ENCODE assay signal across 13 cellular contexts in genomic region chr6:45576648-45577624, GRCh38.
DNase-seq lines count a peak whose midpoint lies in the region; ATAC-seq, FAIRE-seq and TF ChIP-seq lines count a peak whose summit lies in the region.
"Had no signal": no experiment of that assay in that cellular context is flagged by ENCODE, and none has a peak within 500 bp of the region (broad histone marks: within the 10 kb centered on the region; RNA-seq: fewer than 3 reads in every experiment).

No MANE protein-coding gene starts in this region.

- H4K8ac ChIP-seq in IMR-90 (ENCODE audit: low read depth in 2 of 2, low read length in 2 of 2), result peak overlapping the region in 1 of 2 experiments; percentile 32; a peak in 1 of 4 replicates

- DNase-seq in IMR-90 (no peak), K562 (ENCODE audit: extremely low read depth in 1 of 4, low spot score in 3 of 4) (peak in 2 of 4 experiments; percentile 7 to 21), kidney (peak; percentile 73), superior temporal gyrus (ENCODE audit: extremely low spot score) (peak; percentile 35), SK-N-DZ (ENCODE audit: low spot score) (no peak)
- no peak for DNase-seq in CD8-positive, alpha-beta memory T cell
- DNase-seq: activated effector memory CD4-positive, alpha-beta T cell treated with anti-CD3 and anti-CD28 coated beads, Interleukin-2, amount 50 U/mL, for 16 hours; stimulated activated CD8-positive, alpha-beta memory T cell treated with anti-CD3 and anti-CD28 coated beads, Interleukin-4, amount 100 ng/mL, for 48 hours; trophoblast cell had no signal

- no peak overlapping the region for H2BK20ac ChIP-seq in IMR-90 (ENCODE audit: low read depth, low read length)

- 93% methylated on average over 7 of the region's 15 CpGs; no CpG with 5 or more reads in 1 of the 2 experiments for WGBS in IMR-90 (ENCODE audit: extremely low coverage in 2 of 2, insufficient read length in 1 of 2), 2 experiments
- 13% methylated on average over 15 of the region's 15 CpGs for WGBS in K562 (ENCODE audit: insufficient coverage, low coverage, missing lambda C conversion rate)

- BruUV-seq in IMR-90 (replicated peaks; lab: Mats Ljungman, UMichigan) (no TSS peak), K562 (replicated peaks; lab: Mats Ljungman, UMichigan) (no TSS peak)

- H3K9me3 Mint-ChIP-seq in CD8-positive, alpha-beta memory T cell, result peaks cover 0 to 4% (median 0%) of the 10 kb centered on the region in 5 donors

- H2AK5ac ChIP-seq in IMR-90 (ENCODE audit: low read depth, low read length), result peak overlapping the region; percentile 46

- H3K4me2 ChIP-seq in IMR-90 (ENCODE audit: low read depth, low read length) (no peak overlapping the region), K562 (ENCODE audit: insufficient read depth, low read length) (no peak overlapping the region; the same call in 1 of the 2 replicates)

- CTCF ChIA-PET in IMR-90 (lab: Yijun Ruan, JAX), result no interaction called here
- CTCF ChIA-PET in K562 (lab: Yijun Ruan, JAX; ENCODE audit: low intra/inter-chr PET ratio), result no interaction called here
- CTCF ChIA-PET in CD8-positive, alpha-beta memory T cell (lab: Charles Lee), result no interaction called here

- no peak for TF ChIP-seq POLR2A in IMR-90 (IDR thresholded peaks at IDR 0.05; ENCODE audit: low read depth, low read length)
- no peak for TF ChIP-seq POLR2A in K562 (conservative IDR thresholded peaks at IDR 0.05)

- no peak overlapping the region for H3K4me3 Mint-ChIP-seq in CD8-positive, alpha-beta memory T cell

- H3K4me3 ChIP-seq in IMR-90 (ENCODE audit: insufficient read depth, low read depth, low read length), result no peak overlapping the region
- no peak overlapping the region for H3K4me3 ChIP-seq in K562
- H3K4me3 ChIP-seq in kidney (ENCODE audit: low read length in 2 of 2), result no peak overlapping the region
- H3K4me3 ChIP-seq in CD8-positive, alpha-beta memory T cell (ENCODE audit: low read length), result no peak overlapping the region
- H3K4me3 ChIP-seq: body of pancreas had no signal

- no peak overlapping the region for H3K9ac ChIP-seq in IMR-90 (ENCODE audit: low read depth, low read length)
- H3K9ac ChIP-seq in K562 (ENCODE audit: insufficient read depth in 1 of 2, low read depth in 2 of 2, low read length in 2 of 2), result no peak overlapping the region
- no peak overlapping the region for H3K9ac ChIP-seq in kidney (ENCODE audit: low read length in 2 of 2)

- no peak overlapping the region for H2AK9ac ChIP-seq in IMR-90 (replicated peaks; ENCODE audit: low read depth, low read length, poor library complexity)

- peak overlapping the region; percentile 64 for H3K4ac ChIP-seq in IMR-90 (ENCODE audit: low read depth, low read length)

- H4K20me1 ChIP-seq in IMR-90 (ENCODE audit: insufficient read depth, low read length), result no peaks in the 10 kb centered on the region
- no peaks in the 10 kb centered on the region for H4K20me1 ChIP-seq in K562 (replicated peaks; ENCODE audit: control insufficient read depth, insufficient read depth, low read length)

- H2AFZ ChIP-seq in IMR-90 (replicated peaks; ENCODE audit: low read length, poor library complexity), result peak overlapping the region; percentile 26
- peak overlapping the region; percentile 37; the same call in 1 of the 2 replicates for H2AFZ ChIP-seq in K562 (ENCODE audit: low read depth, low read length)

- peaks cover 5% of the 10 kb centered on the region for H3K9me1 ChIP-seq in IMR-90 (ENCODE audit: insufficient read depth, low read length)
- H3K9me1 ChIP-seq in K562 (ENCODE audit: control insufficient read depth, insufficient read depth, low read length), result no peaks in the 10 kb centered on the region

- H4K5ac ChIP-seq in IMR-90 (ENCODE audit: low read depth, low read length), result no peak overlapping the region

- H3K4me1 ChIP-seq in IMR-90 (ENCODE audit: control insufficient read depth, insufficient read depth, low read length) (peaks cover 5% of the 10 kb centered on the region), K562 (replicated peaks in 1 of 2; ENCODE audit: control insufficient read depth in 2 of 2, insufficient read depth in 2 of 2, low read length in 2 of 2) (no peaks in the 10 kb centered on the region), kidney (ENCODE audit: control insufficient read depth in 1 of 2, insufficient read depth in 1 of 2, low read depth in 1 of 2, low read length in 2 of 2) (peaks cover 0 to 3% of the 10 kb centered on the region in 2 donors)
- peaks cover 12% of the 10 kb centered on the region for H3K4me1 ChIP-seq in CD8-positive, alpha-beta memory T cell (ENCODE audit: insufficient read depth, low read length)
- H3K4me1 ChIP-seq: body of pancreas had no signal

- TF ChIP-seq EP300 in K562 (IDR thresholded peaks at IDR 0.05; ENCODE audit: low read length), result no peak

- POLR2A ChIA-PET in IMR-90 (lab: Charles Lee; ENCODE audit: unreplicated experiment), result interaction anchor here (0.6 kb wide), 1 partner anchor 105 kb away, joined by 7 read pairs; no protein-coding TSS in a partner anchor
- POLR2A ChIA-PET in K562 (lab: Yijun Ruan, JAX), result interaction anchor here (0.8 kb wide), 1 partner anchor 26 kb away, joined by 4 read pairs; no protein-coding TSS in a partner anchor
- POLR2A ChIA-PET in CD8-positive, alpha-beta memory T cell (lab: Charles Lee), result no interaction called here

- H3K23ac ChIP-seq in IMR-90 (ENCODE audit: low read depth, low read length), result no peak overlapping the region

- FAIRE-seq in K562 (lab: Jason Lieb, UNC) (peak; percentile 79), kidney (lab: Jason Lieb, UNC) (no peak)
- FAIRE-seq: G401.6 had no signal

- H3K27ac Mint-ChIP-seq in CD8-positive, alpha-beta memory T cell, result peak overlapping the region in 1 of 8 donors; percentile 0

- H2BK5ac ChIP-seq in IMR-90 (ENCODE audit: low read depth, low read length, poor library complexity, severe bottlenecking), result no peak overlapping the region

- H3K9me3 ChIP-seq in IMR-90 (ENCODE audit: control insufficient read depth, insufficient read depth, low read length) (no peaks in the 10 kb centered on the region), K562 (replicated peaks; ENCODE audit: control insufficient read depth, insufficient read depth, low read depth, low read length) (no peaks in the 10 kb centered on the region), kidney (ENCODE audit: control insufficient read depth in 1 of 2, low read length in 2 of 2) (peaks cover 0 to 3% of the 10 kb centered on the region in 2 donors)
- H3K9me3 ChIP-seq in CD8-positive, alpha-beta memory T cell (ENCODE audit: low read length), result no peaks in the 10 kb centered on the region
- H3K9me3 ChIP-seq: body of pancreas had no signal

- no peak overlapping the region for H3K56ac ChIP-seq in IMR-90 (ENCODE audit: extremely low read depth, insufficient read depth, low read length)

- H3K36me3 Mint-ChIP-seq in CD8-positive, alpha-beta memory T cell, result no peaks in the 10 kb centered on the region

- H3K79me2 ChIP-seq in K562 (ENCODE audit: control insufficient read depth, insufficient read depth, low read length), result no peaks in the 10 kb centered on the region

- peaks cover 20 to 38% (median 24%) of the 10 kb centered on the region in 3 donors for H3K4me1 Mint-ChIP-seq in CD8-positive, alpha-beta memory T cell

- no peaks in the 10 kb centered on the region for H3K36me3 ChIP-seq in IMR-90 (ENCODE audit: control insufficient read depth, insufficient read depth, low read length)
- H3K36me3 ChIP-seq in K562 (ENCODE audit: control insufficient read depth, insufficient read depth, low read length), result no peaks in the 10 kb centered on the region
- H3K36me3 ChIP-seq in kidney (ENCODE audit: control insufficient read depth in 1 of 2, insufficient read depth in 2 of 2, low read length in 2 of 2), result no peaks in the 10 kb centered on the region
- H3K36me3 ChIP-seq in CD8-positive, alpha-beta memory T cell (ENCODE audit: insufficient read depth, low read length), result no peaks in the 10 kb centered on the region

- peak overlapping the region; percentile 26; the same call in 1 of the 3 replicates for H2BK15ac ChIP-seq in IMR-90 (ENCODE audit: low read depth, low read length)

- intact Hi-C loops in IMR-90 (cut with micrococcal nuclease), result no loop called here
- intact Hi-C loops in K562 (cut with micrococcal nuclease), result no loop called here
- intact Hi-C loops in kidney (cut with DNase I), result no loop called here

- H3K27ac ChIP-seq in IMR-90 (ENCODE audit: insufficient read depth, low read length) (no peak overlapping the region), K562 (ENCODE audit: extremely low read depth, low read depth, low read length) (no peak overlapping the region), kidney (ENCODE audit: low read depth in 2 of 2, low read length in 2 of 2) (peak overlapping the region in 1 of 2 donors; percentile 7)
- no peak overlapping the region for H3K27ac ChIP-seq in CD8-positive, alpha-beta memory T cell (ENCODE audit: low read depth, low read length)
- H3K27ac ChIP-seq: body of pancreas had no signal

- in situ Hi-C loops in IMR-90 (cut with MboI; ENCODE audit: low sequenced_read_pairs) (no loop called here), K562 (cut with MboI) (no loop called here)

- no peak overlapping the region; the same call in none of the 2 replicates for H3K14ac ChIP-seq in IMR-90 (replicated peaks; ENCODE audit: low read depth, low read length)

- H4K91ac ChIP-seq in IMR-90 (ENCODE audit: insufficient read depth, low read depth, low read length), result peak overlapping the region; percentile 7; the same call in 1 of the 2 replicates

- no peaks in the 10 kb centered on the region for H3K79me1 ChIP-seq in IMR-90 (ENCODE audit: low read depth in 1 of 2, low read length in 2 of 2)

- no peak; the same call in 1 of the 2 replicates for ATAC-seq in IMR-90 (ENCODE audit: low read depth)
- peak; percentile 53; the same call in 2 of the 3 replicates for ATAC-seq in K562
- ATAC-seq in GM21529 (IDR thresholded peaks at IDR 0.05; ENCODE audit: unreplicated experiment), result no peak
- ATAC-seq in GM18519 (IDR thresholded peaks at IDR 0.05; ENCODE audit: low FRiP score, unreplicated experiment), result no peak

- H3K27me3 ChIP-seq in IMR-90 (ENCODE audit: control insufficient read depth, insufficient read depth, low read length), result no peaks in the 10 kb centered on the region
- peaks cover 3 to 24% of the 10 kb centered on the region in 2 experiments; a peak in 4 of 5 replicates for H3K27me3 ChIP-seq in K562 (ENCODE audit: control insufficient read depth in 2 of 2, insufficient read depth in 2 of 2, low read length in 2 of 2)
- H3K27me3 ChIP-seq in CD8-positive, alpha-beta memory T cell (ENCODE audit: insufficient read depth, low read length, poor library complexity, severe bottlenecking), result no peaks in the 10 kb centered on the region
- H3K27me3 ChIP-seq: body of pancreas had no signal

- H3K18ac ChIP-seq in IMR-90 (ENCODE audit: low read depth, low read length), result no peak overlapping the region

- no peak for TF ChIP-seq RAD21 in IMR-90 (IDR thresholded peaks at IDR 0.05; ENCODE audit: low read length)
- no peak for TF ChIP-seq RAD21 in K562 (CRISPR knock-in tag; conservative IDR thresholded peaks at IDR 0.05 in 1 of 2, IDR thresholded peaks at IDR 0.05 in 1 of 2)

- H3K27me3 Mint-ChIP-seq in CD8-positive, alpha-beta memory T cell, result no peaks in the 10 kb centered on the region

- TF ChIP-seq CTCF in IMR-90 (conservative IDR thresholded peaks at IDR 0.05; ENCODE audit: low read depth, low read length) (no peak), K562 (IDR thresholded peaks at IDR 0.05 in 2 of 3, conservative IDR thresholded peaks at IDR 0.05 in 1 of 3; ENCODE audit: insufficient read depth in 2 of 3, low read depth in 1 of 3, low read length in 3 of 3) (no peak), kidney (IDR thresholded peaks at IDR 0.05; ENCODE audit: borderline replicate concordance, extremely low read depth, insufficient read depth) (no peak)

- peak overlapping the region; percentile 46; the same call in 1 of the 2 replicates for H2BK120ac ChIP-seq in IMR-90 (ENCODE audit: low read depth, low read length)

- dilution Hi-C loops in IMR-90 (cut with HindIII; ENCODE audit: low sequenced_read_pairs, unreplicated experiment), result no loop called here

Comparison
In these comparisons a context has a peak if more than half of its experiments do, and no peak if none do; other contexts are left out.
1. DNase-seq: peak in kidney (single experiment) and superior temporal gyrus (single experiment); none in IMR-90 (single experiment), CD8-positive, alpha-beta memory T cell (0 of 5) and SK-N-DZ (single experiment).